ENCODE assay signal across 12 cellular contexts in genomic region chr11:84563356-84563755, GRCh38.
DNase-seq lines count a peak whose midpoint lies in the region; ATAC-seq and TF ChIP-seq lines count a peak whose summit lies in the region.
"Had no signal": no experiment of that assay in that cellular context is flagged by ENCODE, and none has a peak within 500 bp of the region (broad histone marks: within the 10 kb centered on the region; RNA-seq: fewer than 3 reads in every experiment).

No MANE protein-coding gene starts in this region.

- no CpG with 5 or more reads among the region's 2 CpGs for WGBS in mesenchymal stem cell

- H3K4me3 ChIP-seq in Caco-2 (ENCODE audit: low read depth, low read length) (no peak overlapping the region), SK-N-MC (no peak overlapping the region), mesenchymal stem cell (ENCODE audit: insufficient read depth in 1 of 2, low read depth in 1 of 2, low read length in 2 of 2) (no peak overlapping the region)
- H3K4me3 ChIP-seq: HAP-1 had no signal

- no peak overlapping the region for H2BK12ac ChIP-seq in mesenchymal stem cell (ENCODE audit: low read length in 2 of 2)

- H3K18ac ChIP-seq in mesenchymal stem cell (ENCODE audit: low read depth in 1 of 2, low read length in 2 of 2): no peak overlapping the region

- intact Hi-C loops in Caco-2 (cut with micrococcal nuclease; ENCODE audit: unreplicated experiment): no loop called here

- no TSS peak for BruUV-seq in Caco-2 (replicated peaks; lab: Mats Ljungman, UMichigan)

- H2BK5ac ChIP-seq in mesenchymal stem cell (ENCODE audit: low read depth, low read length, poor library complexity, severe bottlenecking): no peak overlapping the region

- no peak overlapping the region for H3K4me3 Mint-ChIP-seq in Caco-2 (ENCODE audit: unreplicated experiment)
- no peak overlapping the region for H3K4me3 Mint-ChIP-seq in naive thymus-derived CD8-positive, alpha-beta T cell
- H3K4me3 Mint-ChIP-seq: CD14-positive monocyte; CD8-positive, alpha-beta T cell had no signal

- H3K14ac ChIP-seq in mesenchymal stem cell (ENCODE audit: low read length in 2 of 2): no peak overlapping the region

- H3K36me3 ChIP-seq in Caco-2 (ENCODE audit: control insufficient read depth, insufficient read depth, low read length) (no peaks in the 10 kb centered on the region), SK-N-MC (ENCODE audit: insufficient read depth, low read length) (no peaks in the 10 kb centered on the region), mesenchymal stem cell (ENCODE audit: control insufficient read depth in 1 of 2, insufficient read depth in 2 of 2, low read depth in 1 of 2, low read length in 2 of 2) (no peaks in the 10 kb centered on the region)
- H3K36me3 ChIP-seq: HAP-1 had no signal

- POLR2A ChIA-PET in Caco-2 (lab: Charles Lee): no interaction called here
- POLR2A ChIA-PET in naive thymus-derived CD8-positive, alpha-beta T cell (lab: Charles Lee): no interaction called here

- no peaks in the 10 kb centered on the region for H3K9me3 Mint-ChIP-seq in Caco-2 (ENCODE audit: unreplicated experiment)
- H3K9me3 Mint-ChIP-seq in naive thymus-derived CD8-positive, alpha-beta T cell: peaks cover 0 to 3% (median 0%) of the 10 kb centered on the region in 9 donors
- H3K9me3 Mint-ChIP-seq: CD14-positive monocyte had no signal

- H3K36me3 Mint-ChIP-seq in Caco-2 (ENCODE audit: insufficient read depth, unreplicated experiment): peaks cover 4% of the 10 kb centered on the region
- no peaks in the 10 kb centered on the region for H3K36me3 Mint-ChIP-seq in naive thymus-derived CD8-positive, alpha-beta T cell
- H3K36me3 Mint-ChIP-seq: CD14-positive monocyte; CD8-positive, alpha-beta T cell had no signal

- H4K91ac ChIP-seq in mesenchymal stem cell (ENCODE audit: low read length): no peak overlapping the region

- H3K27me3 Mint-ChIP-seq in Caco-2 (ENCODE audit: insufficient read depth, unreplicated experiment): no peaks in the 10 kb centered on the region
- peaks cover 0 to 4% (median 0%) of the 10 kb centered on the region in 5 donors for H3K27me3 Mint-ChIP-seq in naive thymus-derived CD8-positive, alpha-beta T cell

- H3K9ac ChIP-seq in SK-N-MC (ENCODE audit: insufficient read length): peak overlapping the region; percentile 20
- no peak overlapping the region for H3K9ac ChIP-seq in mesenchymal stem cell (ENCODE audit: low read length)

- ATAC-seq in naive thymus-derived CD8-positive, alpha-beta T cell: no peak
- no peak for ATAC-seq in GM19351 (IDR thresholded peaks at IDR 0.05; ENCODE audit: unreplicated experiment)
- ATAC-seq: CD8-positive, alpha-beta T cell had no signal

- peak overlapping the region; percentile 86 for H2AK5ac ChIP-seq in mesenchymal stem cell (ENCODE audit: low read length, severe bottlenecking)

- CTCF ChIA-PET in Caco-2 (lab: Charles Lee): no interaction called here

- no peak overlapping the region for H3K4ac ChIP-seq in mesenchymal stem cell (ENCODE audit: low read depth in 1 of 2, low read length in 2 of 2)

- H4K8ac ChIP-seq in mesenchymal stem cell (ENCODE audit: low read length): no peak overlapping the region

- H3K27ac Mint-ChIP-seq in Caco-2 (ENCODE audit: unreplicated experiment): peak overlapping the region; percentile 82
- H3K27ac Mint-ChIP-seq in naive thymus-derived CD8-positive, alpha-beta T cell: no peak overlapping the region
- H3K27ac Mint-ChIP-seq: CD14-positive monocyte; CD8-positive, alpha-beta T cell had no signal

- no peaks in the 10 kb centered on the region for H3K27me3 ChIP-seq in Caco-2 (replicated peaks; ENCODE audit: control insufficient read depth, insufficient read depth, low read length)
- no peaks in the 10 kb centered on the region for H3K27me3 ChIP-seq in mesenchymal stem cell (ENCODE audit: control insufficient read depth in 1 of 2, insufficient read depth in 1 of 2, low read length in 2 of 2)

- no peak overlapping the region for H3K23ac ChIP-seq in mesenchymal stem cell (ENCODE audit: low read length in 2 of 2)

- TF ChIP-seq CTCF in 22Rv1 (IDR thresholded peaks at IDR 0.05) (no peak), Caco-2 (IDR thresholded peaks at IDR 0.05; ENCODE audit: insufficient read depth in 1 of 2, low read depth in 1 of 2, low read length in 1 of 2, severe bottlenecking in 1 of 2, unreplicated experiment in 1 of 2) (no peak)

- H3K79me1 ChIP-seq in mesenchymal stem cell (replicated peaks; ENCODE audit: low read length, poor library complexity, severe bottlenecking): no peaks in the 10 kb centered on the region

- DNase-seq in Caco-2: no peak
- no peak for DNase-seq in SK-N-MC (ENCODE audit: low read depth, low spot score)
- no peak for DNase-seq in mesenchymal stem cell
- no peak for DNase-seq in naive thymus-derived CD8-positive, alpha-beta T cell
- no peak for DNase-seq in SHP77 (lab: John Stamatoyannopoulos, UW)
- DNase-seq: CD8-positive, alpha-beta T cell; DMS79; GOT3 had no signal

- no peak overlapping the region for H2BK15ac ChIP-seq in mesenchymal stem cell (ENCODE audit: low read depth, poor library complexity, severe bottlenecking)

- H3K4me1 ChIP-seq in Caco-2: peaks cover 22% of the 10 kb centered on the region
- peaks cover 4% of the 10 kb centered on the region for H3K4me1 ChIP-seq in mesenchymal stem cell (ENCODE audit: control insufficient read depth, insufficient read depth, low read depth, low read length)
- H3K4me1 ChIP-seq: HAP-1 had no signal

- no peak overlapping the region for H2AFZ ChIP-seq in mesenchymal stem cell (ENCODE audit: low read depth, low read length)

- H3K9me3 ChIP-seq in Caco-2 (no peaks in the 10 kb centered on the region), SK-N-MC (ENCODE audit: low read depth, low read length) (no peaks in the 10 kb centered on the region), mesenchymal stem cell (ENCODE audit: control insufficient read depth, low read length) (no peaks in the 10 kb centered on the region)
- H3K9me3 ChIP-seq: HAP-1 had no signal

- peak overlapping the region; percentile 21 for H3K4me2 ChIP-seq in mesenchymal stem cell (ENCODE audit: low read length, poor library complexity, severe bottlenecking)

- H3K4me1 Mint-ChIP-seq in Caco-2 (ENCODE audit: low read depth, unreplicated experiment): peaks cover 17% of the 10 kb centered on the region
- H3K4me1 Mint-ChIP-seq in naive thymus-derived CD8-positive, alpha-beta T cell: no peaks in the 10 kb centered on the region
- H3K4me1 Mint-ChIP-seq: CD14-positive monocyte had no signal

- no peak overlapping the region for H2BK120ac ChIP-seq in mesenchymal stem cell (ENCODE audit: low read depth, low read length)

- H3K27ac ChIP-seq in 22Rv1 (peak overlapping the region; percentile 28; the same call in 1 of the 2 replicates), SK-N-MC (peak overlapping the region; percentile 78; the same call in 1 of the 2 replicates), mesenchymal stem cell (ENCODE audit: low read length, poor library complexity, severe bottlenecking) (peak overlapping the region; percentile 93)

Comparison
In these comparisons a context has a peak if more than half of its experiments do, and no peak if none do; other contexts are left out.
1. H3K27ac ChIP-seq: peak in every context shown above with its lines; median percentile 93 in mesenchymal stem cell; 78 in SK-N-MC; 28 in 22Rv1.